12 cellular contexts compared by ENCODE assay signal in the genomic region with DNA sequence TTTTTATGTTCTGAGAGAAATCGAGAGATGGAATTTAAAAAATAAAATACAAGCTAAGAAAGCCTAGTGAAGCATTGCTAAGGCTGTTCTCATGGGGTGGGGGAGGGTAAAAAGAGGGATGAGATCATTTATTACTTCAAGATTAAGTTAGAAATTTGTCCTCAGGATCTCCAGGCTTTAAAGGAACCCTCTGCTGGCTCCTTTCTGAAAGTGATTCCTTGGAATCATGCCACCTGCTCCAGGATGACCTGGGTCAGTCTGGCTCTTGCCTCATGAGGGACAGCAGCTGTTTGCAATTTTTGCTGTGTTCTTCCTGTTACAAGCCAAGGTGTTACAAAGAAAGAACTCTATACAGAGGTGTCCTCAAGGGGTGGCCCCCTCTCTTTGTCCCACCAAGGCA.
DNase-seq lines count a peak whose midpoint lies in the region; ATAC-seq and TF ChIP-seq lines count a peak whose summit lies in the region.
"Had no signal": no experiment of that assay in that cellular context is flagged by ENCODE, and none has a peak within 500 bp of the region (broad histone marks: within the 10 kb centered on the region; RNA-seq: fewer than 3 reads in every experiment).

No MANE protein-coding gene starts in this region.

- H3K4me3 Mint-ChIP-seq in activated CD4-positive, alpha-beta memory T cell treated with anti-CD3 and anti-CD28 coated beads for 36 hours = no peak overlapping the region

- no peaks in the 10 kb centered on the region for H3K9me3 ChIP-seq in HEK293 (ENCODE audit: control insufficient read depth, insufficient read depth, low read depth, low read length)

- DNase-seq in A172 (ENCODE audit: low spot score) (peak; percentile 46), dermis blood vessel endothelial cell (peak; percentile 54), left lobe of liver (ENCODE audit: low spot score) (no peak), NCI-H1694 treated with DMSO at 0.1 percent for 48 hours (lab: John Stamatoyannopoulos, UW) (no peak)
- DNase-seq in activated CD8-positive, alpha-beta memory T cell treated with anti-CD3 and anti-CD28 coated beads for 24 hours = no peak
- no peak for DNase-seq in activated CD4-positive, alpha-beta memory T cell treated with anti-CD3 and anti-CD28 coated beads for 36 hours
- DNase-seq: activated CD8-positive, alpha-beta memory T cell treated with anti-CD3 and anti-CD28 coated beads, Interleukin-2, amount 50 U/mL, for 48 hours; stimulated activated naive CD4-positive, alpha-beta T cell had no signal

- POLR2A ChIA-PET in HEK293 (lab: Yijun Ruan, JAX) = no interaction called here
- POLR2A ChIA-PET in activated CD4-positive, alpha-beta memory T cell treated with anti-CD3 and anti-CD28 coated beads for 36 hours (lab: Charles Lee) = no interaction called here

- no peak for TF ChIP-seq CTCF in HEK293 (tag by site-specific recombination; IDR thresholded peaks at IDR 0.05)

- H3K4me1 Mint-ChIP-seq in activated CD4-positive, alpha-beta memory T cell treated with anti-CD3 and anti-CD28 coated beads for 36 hours (ENCODE audit: low read depth) = no peaks in the 10 kb centered on the region

- no peak overlapping the region for H3K4me3 ChIP-seq in HEK293 (ENCODE audit: low read depth, low read length)
- H3K4me3 ChIP-seq: PC-9 had no signal

- intact Hi-C loops in activated CD4-positive, alpha-beta memory T cell treated with anti-CD3 and anti-CD28 coated beads for 36 hours (cut with micrococcal nuclease) = no loop called here

- H3K27ac ChIP-seq in HEK293 (ENCODE audit: extremely low read depth, low read depth, low read length) = no peak overlapping the region
- H3K27ac ChIP-seq: KMS-11, PC-9 had no signal

- no peaks in the 10 kb centered on the region for H3K4me1 ChIP-seq in HEK293 (ENCODE audit: control insufficient read depth, insufficient read depth, low read length)

- peaks cover 8% of the 10 kb centered on the region for H3K27me3 Mint-ChIP-seq in activated CD4-positive, alpha-beta memory T cell treated with anti-CD3 and anti-CD28 coated beads for 36 hours

- no peaks in the 10 kb centered on the region for H3K36me3 ChIP-seq in HEK293 (ENCODE audit: control insufficient read depth in 2 of 2, insufficient read depth in 1 of 2, low read length in 2 of 2)

- CTCF ChIA-PET in HEK293 (lab: Yijun Ruan, JAX) = interaction anchor here (0.7 kb wide), 1 partner anchor 17 kb away, joined by 3 read pairs; no protein-coding TSS in a partner anchor
- CTCF ChIA-PET in activated CD4-positive, alpha-beta memory T cell treated with anti-CD3 and anti-CD28 coated beads for 36 hours (lab: Charles Lee) = no interaction called here

- no peaks in the 10 kb centered on the region for H3K9me3 Mint-ChIP-seq in activated CD4-positive, alpha-beta memory T cell treated with anti-CD3 and anti-CD28 coated beads for 36 hours

- H3K27ac Mint-ChIP-seq in activated CD4-positive, alpha-beta memory T cell treated with anti-CD3 and anti-CD28 coated beads for 36 hours = no peak overlapping the region

- H3K36me3 Mint-ChIP-seq in activated CD4-positive, alpha-beta memory T cell treated with anti-CD3 and anti-CD28 coated beads for 36 hours = no peaks in the 10 kb centered on the region

- peak; percentile 68 for ATAC-seq in left lobe of liver
- no peak for ATAC-seq in GM19397 (IDR thresholded peaks at IDR 0.05; ENCODE audit: unreplicated experiment)

TF ChIP-seq in HEK293, 187 proteins besides CTCF, POLR2A, EP300 and RAD21:
- no peak for TF ChIP-seq ZNF626 (tag by site-specific recombination; IDR thresholded peaks at IDR 0.05)
- TF ChIP-seq, protein P1, sequence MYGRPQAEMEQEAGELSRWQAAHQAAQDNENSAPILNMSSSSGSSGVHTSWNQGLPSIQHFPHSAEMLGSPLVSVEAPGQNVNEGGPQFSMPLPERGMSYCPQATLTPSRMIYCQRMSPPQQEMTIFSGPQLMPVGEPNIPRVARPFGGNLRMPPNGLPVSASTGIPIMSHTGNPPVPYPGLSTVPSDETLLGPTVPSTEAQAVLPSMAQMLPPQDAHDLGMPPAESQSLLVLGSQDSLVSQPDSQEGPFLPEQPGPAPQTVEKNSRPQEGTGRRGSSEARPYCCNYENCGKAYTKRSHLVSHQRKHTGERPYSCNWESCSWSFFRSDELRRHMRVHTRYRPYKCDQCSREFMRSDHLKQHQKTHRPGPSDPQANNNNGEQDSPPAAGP (tag by site-specific recombination; IDR thresholded peaks at IDR 0.05) = no peak
- TF ChIP-seq, protein P2, sequence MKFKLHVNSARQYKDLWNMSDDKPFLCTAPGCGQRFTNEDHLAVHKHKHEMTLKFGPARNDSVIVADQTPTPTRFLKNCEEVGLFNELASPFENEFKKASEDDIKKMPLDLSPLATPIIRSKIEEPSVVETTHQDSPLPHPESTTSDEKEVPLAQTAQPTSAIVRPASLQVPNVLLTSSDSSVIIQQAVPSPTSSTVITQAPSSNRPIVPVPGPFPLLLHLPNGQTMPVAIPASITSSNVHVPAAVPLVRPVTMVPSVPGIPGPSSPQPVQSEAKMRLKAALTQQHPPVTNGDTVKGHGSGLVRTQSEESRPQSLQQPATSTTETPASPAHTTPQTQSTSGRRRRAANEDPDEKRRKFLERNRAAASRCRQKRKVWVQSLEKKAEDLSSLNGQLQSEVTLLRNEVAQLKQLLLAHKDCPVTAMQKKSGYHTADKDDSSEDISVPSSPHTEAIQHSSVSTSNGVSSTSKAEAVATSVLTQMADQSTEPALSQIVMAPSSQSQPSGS (tag by site-specific recombination; IDR thresholded peaks at IDR 0.05; ENCODE audit: low read depth) = 0 out of 2 replicates have a peak, but pooled peaks have one; percentile 26
- TF ChIP-seq ZNF670 (tag by site-specific recombination; IDR thresholded peaks at IDR 0.05; ENCODE audit: low read depth) = no peak
- no peak for TF ChIP-seq ZNF510 (tag by site-specific recombination; IDR thresholded peaks at IDR 0.05; ENCODE audit: insufficient replicate concordance)
- TF ChIP-seq, protein P3, sequence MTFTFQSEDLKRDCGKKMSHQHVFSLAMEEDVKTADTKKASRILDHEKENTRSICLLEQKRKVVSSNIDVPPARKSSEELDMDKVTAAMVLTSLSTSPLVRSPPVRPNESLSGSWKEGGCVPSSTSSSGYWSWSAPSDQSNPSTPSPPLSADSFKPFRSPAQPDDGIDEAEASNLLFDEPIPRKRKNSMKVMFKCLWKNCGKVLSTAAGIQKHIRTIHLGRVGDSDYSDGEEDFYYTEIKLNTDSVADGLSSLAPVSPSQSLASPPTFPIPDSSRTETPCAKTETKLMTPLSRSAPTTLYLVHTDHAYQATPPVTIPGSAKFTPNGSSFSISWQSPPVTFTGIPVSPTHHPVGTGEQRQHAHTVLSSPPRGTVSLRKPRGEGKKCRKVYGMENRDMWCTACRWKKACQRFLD (tag by site-specific recombination; IDR thresholded peaks at IDR 0.05) = no peak

Comparison
In these comparisons a context has a peak if more than half of its experiments do, and no peak if none do; other contexts are left out.
1. DNase-seq: peak in A172 (single experiment) and dermis blood vessel endothelial cell (single experiment); none in left lobe of liver (single experiment), activated CD8-positive, alpha-beta memory T cell treated with anti-CD3 and anti-CD28 coated beads for 24 hours (single experiment), activated CD4-positive, alpha-beta memory T cell treated with anti-CD3 and anti-CD28 coated beads for 36 hours (single experiment) and NCI-H1694 treated with DMSO at 0.1 percent for 48 hours (single experiment).